In the genomic region with DNA sequence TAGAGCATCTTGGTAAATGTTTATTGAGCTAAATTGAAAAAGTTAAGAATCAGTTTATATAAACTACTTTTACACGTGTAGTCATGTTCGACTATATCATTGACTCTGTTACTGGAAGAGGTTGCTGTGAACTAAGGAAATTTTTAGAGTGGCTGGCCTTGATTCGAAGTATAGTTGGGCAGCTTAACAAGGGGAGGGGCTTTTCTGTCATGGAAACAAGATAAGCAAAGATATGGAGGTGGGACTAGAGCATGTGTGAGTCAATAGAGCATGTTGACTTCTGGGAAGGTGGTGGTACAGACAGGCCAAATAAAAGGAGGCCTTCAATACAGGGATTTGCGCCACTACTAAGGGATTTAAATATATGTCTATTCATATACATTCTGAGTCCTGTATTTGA, we compare ENCODE assay signal across 16 cellular contexts. TPM values are rescaled to one million over a fixed set of nuclear protein-coding genes. Genes with fewer than 3 reads are reported as not detected.
DNase-seq lines count a peak whose midpoint lies in the region; ATAC-seq and TF ChIP-seq lines count a peak whose summit lies in the region.
"Had no signal": no experiment of that assay in that cellular context is flagged by ENCODE, and none has a peak within 500 bp of the region (broad histone marks: within the 10 kb centered on the region; RNA-seq: fewer than 3 reads in every experiment).

No MANE protein-coding gene starts in this region.

- H3K9me3 Mint-ChIP-seq in progenitor cell of endocrine pancreas (ENCODE audit: low read depth) (no peaks in the 10 kb centered on the region), T-cell (no peaks in the 10 kb centered on the region)
- H3K9me3 Mint-ChIP-seq: immature natural killer cell; T-helper 2 cell treated with Interferon-gamma antibody and Interleukin-4, amounts not matched to agents 5 μg/mL and 100 μg/mL, for 36 hours had no signal

- no peak for TF ChIP-seq EP300 in transverse colon (IDR thresholded peaks at IDR 0.05; ENCODE audit: low read depth)

- in situ Hi-C loops in transverse colon (cut with MboI; ENCODE audit: low pct_ligation_motif_present in 1 of 4, low pct_unique_long_range_greater_than_20kb in 1 of 4, low sequenced_read_pairs in 3 of 4), result no loop called here

- H3K36me3 Mint-ChIP-seq in progenitor cell of endocrine pancreas (ENCODE audit: insufficient read depth) (peaks cover 24% of the 10 kb centered on the region), T-cell (peaks cover 54% of the 10 kb centered on the region)

- no peak for TF ChIP-seq CTCF in adrenal gland (IDR thresholded peaks at IDR 0.05)
- TF ChIP-seq CTCF in left ventricle myocardium inferior (IDR thresholded peaks at IDR 0.05; ENCODE audit: borderline replicate concordance), result no peak
- no peak for TF ChIP-seq CTCF in progenitor cell of endocrine pancreas (IDR thresholded peaks at IDR 0.05; ENCODE audit: unreplicated experiment)
- no peak for TF ChIP-seq CTCF in transverse colon (IDR thresholded peaks at IDR 0.05)

- CTCF ChIA-PET in T-cell (lab: Charles Lee), result interaction anchor here in 1 of 2 donors (0.7 kb wide), 1 partner anchor 21 kb away, joined by 3 read pairs; no protein-coding TSS in a partner anchor

- WGBS in adrenal gland, 4 donors, result 32 to 43% (median 39%) methylated on average over 4 of the region's 4 CpGs
- 58 to 59% methylated on average over 4 of the region's 4 CpGs for WGBS in transverse colon (ENCODE audit: low coverage in 1 of 2), 2 donors

- no peak for ATAC-seq in T-cell (replicated peaks in 1 of 4)
- no peak for ATAC-seq in GM18909 (IDR thresholded peaks at IDR 0.05; ENCODE audit: poor library complexity, unreplicated experiment)
- ATAC-seq: PC-3 had no signal

- H3K4me3 ChIP-seq in adrenal gland (peak overlapping the region in 1 of 4 donors; percentile 4), left ventricle myocardium inferior (peak overlapping the region; percentile 9), transverse colon (no peak overlapping the region)
- H3K4me3 ChIP-seq: stomach had no signal

- H3K27ac ChIP-seq in adrenal gland (peak overlapping the region; percentile 67 to 93 (median 71)), left ventricle myocardium inferior (replicated peaks) (peak overlapping the region; percentile 55), transverse colon (no peak overlapping the region)
- H3K27ac ChIP-seq: 22Rv1, neutrophil had no signal

- no peaks in the 10 kb centered on the region for H3K27me3 ChIP-seq in adrenal gland
- H3K27me3 ChIP-seq in left ventricle myocardium inferior (ENCODE audit: low read depth), result no peaks in the 10 kb centered on the region
- H3K27me3 ChIP-seq in transverse colon, result no peaks in the 10 kb centered on the region
- H3K27me3 ChIP-seq: neutrophil, stomach had no signal

- H3K4me3 Mint-ChIP-seq in progenitor cell of endocrine pancreas (ENCODE audit: low read depth) (peak overlapping the region; percentile 31), T-cell (no peak overlapping the region)
- H3K4me3 Mint-ChIP-seq: T-helper 2 cell treated with Interferon-gamma antibody and Interleukin-4, amounts not matched to agents 5 μg/mL and 100 μg/mL, for 36 hours had no signal

- intact Hi-C loops in adrenal gland (cut with DNase I) (no loop called here), left ventricle myocardium inferior (cut with micrococcal nuclease) (no loop called here), transverse colon (cut with DNase I; ENCODE audit: low total_unique reads) (no loop called here)

- H3K27me3 Mint-ChIP-seq in progenitor cell of endocrine pancreas, result no peaks in the 10 kb centered on the region
- H3K27me3 Mint-ChIP-seq in T-cell, result no peaks in the 10 kb centered on the region

- DNase-seq in NCI-H82 (lab: John Stamatoyannopoulos, UW) (peak; percentile 5), NCI-H82 treated with DMSO at 0.1 percent for 48 hours (lab: John Stamatoyannopoulos, UW; ENCODE audit: unreplicated experiment) (no peak), adrenal gland (peak in 6 of 7 donors; percentile 48 to 81 (median 72)), left ventricle myocardium inferior (no peak), progenitor cell of endocrine pancreas (ENCODE audit: low spot score, unreplicated experiment) (no peak), T-cell (no peak), transverse colon (no peak)
- DNase-seq: anterior cingulate cortex, immature natural killer cell, NCI-H2107, PC-3, stomach had no signal

- peaks cover 32 to 83% of the 10 kb centered on the region in 2 donors for H3K4me1 ChIP-seq in adrenal gland (replicated peaks in 1 of 2)
- peaks cover 79% of the 10 kb centered on the region for H3K4me1 ChIP-seq in left ventricle myocardium inferior
- peaks cover under 1 to 55% (median 31%) of the 10 kb centered on the region in 4 donors for H3K4me1 ChIP-seq in transverse colon

- H3K27ac Mint-ChIP-seq in progenitor cell of endocrine pancreas, result peak overlapping the region; percentile 88
- H3K27ac Mint-ChIP-seq in T-cell, result peak overlapping the region in 1 of 2 donors; percentile 49
- H3K27ac Mint-ChIP-seq: T-helper 2 cell treated with Interferon-gamma antibody and Interleukin-4, amounts not matched to agents 5 μg/mL and 100 μg/mL, for 36 hours had no signal

- TF ChIP-seq POLR2A in adrenal gland (IDR thresholded peaks at IDR 0.05) (peak in 1 of 2 donors; percentile 24), transverse colon (IDR thresholded peaks at IDR 0.05) (no peak)

- H3K9me3 ChIP-seq in adrenal gland (replicated peaks in 1 of 3) (no peaks in the 10 kb centered on the region), left ventricle myocardium inferior (replicated peaks) (no peaks in the 10 kb centered on the region), transverse colon (no peaks in the 10 kb centered on the region)
- H3K9me3 ChIP-seq: neutrophil, stomach had no signal

- POLR2A ChIA-PET in T-cell (lab: Charles Lee), result interaction anchor here in 1 of 2 donors (0.6 kb wide), 1 partner anchor 399 kb away, joined by 3 read pairs; no protein-coding TSS in a partner anchor

- H3K4me1 Mint-ChIP-seq in progenitor cell of endocrine pancreas (ENCODE audit: low read depth) (peaks cover 27% of the 10 kb centered on the region), T-cell (peaks cover 51 to 65% (median 63%) of the 10 kb centered on the region in 3 donors)

- H3K36me3 ChIP-seq in adrenal gland (replicated peaks in 1 of 2), result peaks cover 0 to 32% of the 10 kb centered on the region in 2 donors
- peaks cover 43% of the 10 kb centered on the region for H3K36me3 ChIP-seq in left ventricle myocardium inferior
- H3K36me3 ChIP-seq in transverse colon, result peaks cover 0 to 37% (median 17%) of the 10 kb centered on the region in 4 donors

RNA-seq across cellular contexts. Expression of a gene that starts 7.6 kb away (rescaled TPM):
- 100 to 1,000 TPM; 453 to 870 (median 536) TPM for total RNA-seq in adrenal gland
- 1,000 to 10,000 TPM in 1 of 3 donors, 100 to 1,000 TPM in 2; 549 to 1,397 (median 778) TPM for polyA plus RNA-seq in adrenal gland
- total RNA-seq in left ventricle myocardium inferior, result 743 TPM
- 220 and 221 TPM in 2 replicates for total RNA-seq in progenitor cell of endocrine pancreas
- total RNA-seq in T-cell, result 100 to 1,000 TPM in 4 of 5 donors, 10 to 100 TPM in 1; 94.4 to 132 (median 111) TPM
- 100 to 1,000 TPM; 193 to 492 (median 332) TPM for total RNA-seq in transverse colon

RNA-seq across cellular contexts. Expression of a gene that starts 7.8 kb away (rescaled TPM):
- total RNA-seq in adrenal gland (10 to 100 TPM in 3 of 8 donors, 1 to 10 TPM in 4, under 1 TPM in 1; 0.42 to 13.3 (median 9.5) TPM), left ventricle myocardium inferior (10.0 TPM), progenitor cell of endocrine pancreas (15.3 and 17.3 TPM in 2 replicates), T-cell (10 to 100 TPM in 3 of 5 donors, 1 to 10 TPM in 2; 7.1 to 13.3 (median 10.0) TPM), transverse colon (10 to 100 TPM in 1 of 4 donors, 1 to 10 TPM in 3; 1.8 to 10.8 (median 5.5) TPM)
- polyA plus RNA-seq in adrenal gland, result 10 to 100 TPM; 16.7 to 19.9 (median 19.0) TPM

RNA-seq across cellular contexts. Expression of a gene that starts 22.7 kb away (rescaled TPM):
- total RNA-seq in adrenal gland (10 to 100 TPM in 2 of 8 donors, 1 to 10 TPM in 6; 4.5 to 12.0 (median 9.2) TPM), left ventricle myocardium inferior (12.7 TPM), progenitor cell of endocrine pancreas (8.5 and 9.4 TPM in 2 replicates), T-cell (10 to 100 TPM; 18.2 to 21.8 (median 20.0) TPM), transverse colon (10 to 100 TPM in 2 of 4 donors, 1 to 10 TPM in 2; 4.8 to 35.6 (median 9.6) TPM)
- 10 to 100 TPM in 1 of 3 donors, 1 to 10 TPM in 2; 3.5 to 16.6 (median 5.6) TPM for polyA plus RNA-seq in adrenal gland

Comparison
In these comparisons a context has a peak if more than half of its experiments do, and no peak if none do; other contexts are left out.
1. DNase-seq: peak in NCI-H82 (single experiment) and adrenal gland (6 of 7); none in NCI-H82 treated with DMSO at 0.1 percent for 48 hours (single experiment), left ventricle myocardium inferior (single experiment), progenitor cell of endocrine pancreas (single experiment), T-cell (0 of 34) and transverse colon (single experiment).
2. H3K27ac ChIP-seq: peak in adrenal gland (5 of 5) and left ventricle myocardium inferior (single experiment); none in transverse colon (0 of 4).